ENCODE assay signal across 9 cellular contexts in the genomic region with DNA sequence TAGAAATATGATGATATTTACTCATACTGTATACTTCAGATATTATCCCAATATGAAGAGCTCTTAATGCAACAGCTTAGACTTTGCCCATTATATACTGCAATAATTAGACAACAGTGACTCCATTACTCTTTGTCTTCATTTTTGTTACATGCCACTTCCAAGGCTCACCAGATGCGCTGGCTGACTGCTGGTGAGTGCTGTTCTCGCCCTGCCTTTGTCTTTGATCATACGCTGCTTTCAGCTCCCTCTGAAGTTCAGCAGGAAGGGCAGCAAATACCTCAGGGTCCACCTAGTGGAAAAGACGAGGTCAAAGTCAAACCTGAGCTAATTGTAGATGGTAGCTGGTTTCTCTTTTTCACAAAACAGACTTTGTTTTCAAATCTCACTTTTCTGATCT.
DNase-seq lines count a peak whose midpoint lies in the region; ATAC-seq and TF ChIP-seq lines count a peak whose summit lies in the region.
"Had no signal": no experiment of that assay in that cellular context is flagged by ENCODE, and none has a peak within 500 bp of the region (broad histone marks: within the 10 kb centered on the region; RNA-seq: fewer than 3 reads in every experiment).

No MANE protein-coding gene starts in this region.

- H4K20me1 ChIP-seq in Loucy (ENCODE audit: insufficient read depth, low read length, poor library complexity, severe bottlenecking), result no peaks in the 10 kb centered on the region

- no peaks in the 10 kb centered on the region for H3K4me1 ChIP-seq in Loucy (ENCODE audit: insufficient read depth, low read length, poor library complexity, severe bottlenecking)

- intact Hi-C loops in head of caudate nucleus (cut with DNase I), result no loop called here

- H3K9me3 Mint-ChIP-seq in mesothelial cell of epicardium, result no peaks in the 10 kb centered on the region

- no peaks in the 10 kb centered on the region for H3K27me3 Mint-ChIP-seq in mesothelial cell of epicardium (ENCODE audit: low read depth)

- no peaks in the 10 kb centered on the region for H3K27me3 ChIP-seq in Loucy (ENCODE audit: insufficient read depth, low read length, poor library complexity, severe bottlenecking)

- H3K36me3 ChIP-seq in Loucy (ENCODE audit: insufficient read depth, low read length), result peaks cover 86% of the 10 kb centered on the region

- no peak overlapping the region for H2AFZ ChIP-seq in Loucy (ENCODE audit: low read length)

- H3K27ac ChIP-seq in epithelial cell of prostate, result peak overlapping the region; percentile 68

- H3K9me3 ChIP-seq in Loucy (ENCODE audit: insufficient read depth, low read depth, low read length), result no peaks in the 10 kb centered on the region

- no peak for ATAC-seq in GM19023 (IDR thresholded peaks at IDR 0.05; ENCODE audit: unreplicated experiment)

- no peak overlapping the region for H3K4me3 Mint-ChIP-seq in mesothelial cell of epicardium

- H3F3A ChIP-seq in Loucy (ENCODE audit: low read depth), result no peaks in the 10 kb centered on the region

- H3K4me1 Mint-ChIP-seq in mesothelial cell of epicardium, result peaks cover 16% of the 10 kb centered on the region

- no peak overlapping the region for H3K4me2 ChIP-seq in Loucy (ENCODE audit: low read depth, low read length, poor library complexity, severe bottlenecking)

- DNase-seq in ELF-1 (ENCODE audit: low read depth, low spot score), result peak; percentile 37
- DNase-seq in epithelial cell of prostate (ENCODE audit: low read depth, low spot score), result no peak
- no peak for DNase-seq in mesothelial cell of epicardium (ENCODE audit: low spot score in 2 of 2, unreplicated experiment in 2 of 2)
- DNase-seq in NCI-H748 (lab: John Stamatoyannopoulos, UW; ENCODE audit: unreplicated experiment), result no peak
- DNase-seq in GOT3 (lab: John Stamatoyannopoulos, UW), result no peak
- no peak for DNase-seq in head of caudate nucleus
- DNase-seq: stimulated activated CD4-positive, alpha-beta T cell treated with anti-CD3 and anti-CD28 coated beads, Interleukin-4, amount 100 ng/mL, for 4 hours had no signal

- H3K4me3 ChIP-seq in Loucy (ENCODE audit: low read length, poor library complexity, severe bottlenecking), result no peak overlapping the region

- H3K36me3 Mint-ChIP-seq in mesothelial cell of epicardium, result peaks cover 32% of the 10 kb centered on the region

- H3K79me2 ChIP-seq in Loucy (ENCODE audit: insufficient read depth, low read length), result no peaks in the 10 kb centered on the region

- peak; percentile 33 for TF ChIP-seq CTCF in Loucy (conservative IDR thresholded peaks at IDR 0.05; ENCODE audit: low read length)
- no peak for TF ChIP-seq CTCF in mesothelial cell of epicardium (IDR thresholded peaks at IDR 0.05; ENCODE audit: unreplicated experiment)

- no peaks in the 10 kb centered on the region for H3K9me2 ChIP-seq in Loucy (replicated peaks; ENCODE audit: low read depth, low read length)

- H3K9ac ChIP-seq in Loucy (ENCODE audit: low read depth, low read length, poor library complexity, severe bottlenecking), result no peak overlapping the region

- peak overlapping the region; percentile 43 for H3K27ac Mint-ChIP-seq in mesothelial cell of epicardium
